8 cellular contexts compared by ENCODE assay signal in genomic region chr6:37704923-37705238, GRCh38. TPM values are rescaled to one million over a fixed set of nuclear protein-coding genes. Genes with fewer than 3 reads are reported as not detected.
A peak's percentile ranks its signal among the peaks of the same experiment; 100 is the strongest.
DNase-seq lines count a peak whose midpoint lies in the region; ATAC-seq and TF ChIP-seq lines count a peak whose summit lies in the region.

No MANE protein-coding gene starts in this region.

- H3K27me3 ChIP-seq in BE2C, result no peaks in the 10 kb centered on the region
- H3K27me3 ChIP-seq in HUES48 (ENCODE audit: control insufficient read depth, insufficient read depth, low read length), result peaks cover 54% of the 10 kb centered on the region

- H3K36me3 Mint-ChIP-seq in natural killer cell, result no peaks in the 10 kb centered on the region

- DNase-seq in BE2C, result no peak
- no peak for DNase-seq in coronary artery (ENCODE audit: low spot score)
- DNase-seq in natural killer cell, result no peak
- DNase-seq in SIG-M5 treated with dmso at 0.1 percent for 504 hours (lab: John Stamatoyannopoulos, UW; ENCODE audit: unreplicated experiment), result no peak
- DNase-seq in SW480 (ENCODE audit: low spot score), result no peak
- DNase-seq in left lobe of liver (ENCODE audit: low spot score), result no peak

- ATAC-seq in natural killer cell (no peak), GM18867 (IDR thresholded peaks at IDR 0.05; ENCODE audit: unreplicated experiment) (no peak), left lobe of liver (no peak)

- H3K27ac ChIP-seq in HUES48 (ENCODE audit: low read depth, low read length), result peak overlapping the region; percentile 85
- peak overlapping the region; percentile 77 to 94 for H3K27ac ChIP-seq in coronary artery

- peak overlapping the region; percentile 82 for H3K4me3 Mint-ChIP-seq in natural killer cell

- H3K36me3 ChIP-seq in BE2C, result no peaks in the 10 kb centered on the region
- no peaks in the 10 kb centered on the region for H3K36me3 ChIP-seq in HUES48 (ENCODE audit: control insufficient read depth, insufficient read depth, low read length)

- H3K9me3 ChIP-seq in BE2C (no peaks in the 10 kb centered on the region), HUES48 (ENCODE audit: control insufficient read depth, insufficient read depth, low read length) (no peaks in the 10 kb centered on the region)

- peak overlapping the region in 1 of 2 donors; percentile 83 for H3K27ac Mint-ChIP-seq in natural killer cell

- H3K4me1 ChIP-seq in BE2C, result peaks cover 5% of the 10 kb centered on the region
- H3K4me1 ChIP-seq in HUES48 (ENCODE audit: control insufficient read depth, insufficient read depth, low read length), result peaks cover 16% of the 10 kb centered on the region

- peaks cover 15 to 28% of the 10 kb centered on the region in 2 donors for H3K27me3 Mint-ChIP-seq in natural killer cell (ENCODE audit: low read depth in 2 of 2)

- no peak for TF ChIP-seq CTCF in BE2C (IDR thresholded peaks at IDR 0.05; ENCODE audit: low read depth, low read length)
- TF ChIP-seq CTCF in coronary artery (IDR thresholded peaks at IDR 0.05), result no peak
- TF ChIP-seq CTCF in natural killer cell (IDR thresholded peaks at IDR 0.05), result no peak

- no peaks in the 10 kb centered on the region for H3K9me3 Mint-ChIP-seq in natural killer cell

- H3K4me3 ChIP-seq in BE2C (ENCODE audit: low read depth, low read length) (peak overlapping the region; percentile 50), HUES48 (ENCODE audit: low read depth, low read length) (peak overlapping the region; percentile 68), coronary artery (peak overlapping the region; percentile 84)

- peaks cover 16 to 20% of the 10 kb centered on the region in 2 donors for H3K4me1 Mint-ChIP-seq in natural killer cell

- intact Hi-C loops in natural killer cell (cut with micrococcal nuclease), result loop anchor here (1.0 kb wide), 1 partner anchor 307 kb away; no protein-coding TSS in a partner anchor

- peak overlapping the region; percentile 77 for H3K9ac ChIP-seq in HUES48 (ENCODE audit: low read depth, low read length)

RNA-seq across cellular contexts. Expression of gene MDGA1, which starts 7.2 kb away (rescaled TPM):
- polyA plus RNA-seq in BE2C (2012; ENCODE audit: insufficient read depth, insufficient read length, low read depth), result 1.9 TPM
- total RNA-seq in natural killer cell, result 10 to 100 TPM in 2 of 3 donors, under 1 TPM in 1; 0.53 to 24.2 (median 16.7) TPM
- total RNA-seq in left lobe of liver, result 0.40 TPM
